Comparison of ENCODE assay signal across 27 cellular contexts in genomic region chr13:102536196-102536595, GRCh38.
"Had no signal": no experiment of that assay in that cellular context is flagged by ENCODE, and none has a peak within 500 bp of the region (broad histone marks: within the 10 kb centered on the region; RNA-seq: fewer than 3 reads in every experiment).

No MANE protein-coding gene starts in this region.

- H3K4me3 ChIP-seq: stomach, suprapubic skin, testis, thoracic aorta, thyroid gland, tibial artery, tibial nerve, transverse colon, upper lobe of left lung, upper lobe of right lung, uterus, vagina had no signal

- H3K9me3 ChIP-seq: stomach, suprapubic skin, testis, thoracic aorta, thyroid gland, tibial artery, tibial nerve, transverse colon, upper lobe of left lung, upper lobe of right lung, uterus, vagina had no signal

- H3K27me3 ChIP-seq: stomach, suprapubic skin, testis, thyroid gland, tibial artery, tibial nerve, transverse colon, upper lobe of left lung, upper lobe of right lung, uterus, vagina had no signal

- H3K27ac ChIP-seq: stomach, suprapubic skin, testis, thoracic aorta, thyroid gland, tibial artery, tibial nerve, transverse colon, upper lobe of left lung, upper lobe of right lung, uterus, vagina had no signal

- H3K36me3 Mint-ChIP-seq: stimulated activated effector memory CD8-positive, alpha-beta T cell treated with anti-CD3 and anti-CD28 coated beads, Interleukin-12 subunit alpha, Interleukin-12 subunit beta, amount 100 ng/mL, for 72 hours; stimulated activated memory B cell treated with anti-CD40 and anti-IgM and Interleukin-4, amounts not matched to agents 10 μg/mL and 1 μg/mL and 100 μg/mL, for 72 hours; stimulated activated naive B cell treated with anti-CD40 and anti-IgM and Interleukin-4, amounts not matched to agents 10 μg/mL and 1 μg/mL and 100 μg/mL, for 72 hours; type B pancreatic cell had no signal

- ATAC-seq: stimulated activated memory B cell treated with anti-CD40 and anti-IgM and Interleukin-4, amounts not matched to agents 10 μg/mL and 1 μg/mL and 100 μg/mL, for 72 hours; stimulated activated naive B cell treated with anti-CD40 and anti-IgM and Interleukin-4, amounts not matched to agents 10 μg/mL and 1 μg/mL and 100 μg/mL, for 72 hours; stimulated activated naive CD8-positive, alpha-beta T cell treated with anti-CD3 and anti-CD28 coated beads, Interleukin-15, amount 100 ng/mL, for 72 hours; stimulated activated naive CD8-positive, alpha-beta T cell treated with anti-CD3 and anti-CD28 coated beads, Interleukin-15, Interleukin-2, amounts not matched to agents 100 U/mL and 50 U/mL, for 24 hours; upper lobe of right lung had no signal

- H3K4me3 Mint-ChIP-seq: stimulated activated effector memory CD8-positive, alpha-beta T cell treated with anti-CD3 and anti-CD28 coated beads, Interleukin-12 subunit alpha, Interleukin-12 subunit beta, amount 100 ng/mL, for 72 hours; stimulated activated memory B cell treated with anti-CD40 and anti-IgM and Interleukin-4, amounts not matched to agents 10 μg/mL and 1 μg/mL and 100 μg/mL, for 72 hours; stimulated activated naive B cell treated with anti-CD40 and anti-IgM and Interleukin-4, amounts not matched to agents 10 μg/mL and 1 μg/mL and 100 μg/mL, for 72 hours; stimulated activated naive CD8-positive, alpha-beta T cell treated with anti-CD3 and anti-CD28 coated beads, Interleukin-15, amount 100 ng/mL, for 72 hours; stimulated activated naive CD8-positive, alpha-beta T cell treated with anti-CD3 and anti-CD28 coated beads, Interleukin-15, Interleukin-2, amounts not matched to agents 100 ng/mL and 50 ng/mL, for 24 hours; type B pancreatic cell had no signal

- H3K27ac Mint-ChIP-seq: stimulated activated effector memory CD8-positive, alpha-beta T cell treated with anti-CD3 and anti-CD28 coated beads, Interleukin-12 subunit alpha, Interleukin-12 subunit beta, amount 100 ng/mL, for 72 hours; stimulated activated memory B cell treated with anti-CD40 and anti-IgM and Interleukin-4, amounts not matched to agents 10 μg/mL and 1 μg/mL and 100 μg/mL, for 72 hours; stimulated activated naive B cell treated with anti-CD40 and anti-IgM and Interleukin-4, amounts not matched to agents 10 μg/mL and 1 μg/mL and 100 μg/mL, for 72 hours; stimulated activated naive CD8-positive, alpha-beta T cell treated with anti-CD3 and anti-CD28 coated beads, Interleukin-15, Interleukin-2, amounts not matched to agents 100 ng/mL and 50 ng/mL, for 24 hours; type B pancreatic cell had no signal

- FAIRE-seq: urothelium cell line had no signal

- H3K36me3 ChIP-seq: stomach, suprapubic skin, thoracic aorta, thyroid gland, tibial artery, tibial nerve, transverse colon, upper lobe of left lung, upper lobe of right lung, uterus, vagina had no signal

- H3K4me1 ChIP-seq: stomach, suprapubic skin, testis, thyroid gland, tibial artery, tibial nerve, transverse colon, upper lobe of left lung, upper lobe of right lung, uterus, vagina had no signal

- H3K9me3 Mint-ChIP-seq: stimulated activated naive CD8-positive, alpha-beta T cell treated with anti-CD3 and anti-CD28 coated beads, Interleukin-15, amount 100 ng/mL, for 72 hours; stimulated activated naive CD8-positive, alpha-beta T cell treated with anti-CD3 and anti-CD28 coated beads, Interleukin-15, Interleukin-2, amounts not matched to agents 100 ng/mL and 50 ng/mL, for 24 hours; type B pancreatic cell had no signal

- H3K4me1 Mint-ChIP-seq: stimulated activated effector memory CD8-positive, alpha-beta T cell treated with anti-CD3 and anti-CD28 coated beads, Interleukin-12 subunit alpha, Interleukin-12 subunit beta, amount 100 ng/mL, for 72 hours; stimulated activated memory B cell treated with anti-CD40 and anti-IgM and Interleukin-4, amounts not matched to agents 10 μg/mL and 1 μg/mL and 100 μg/mL, for 72 hours; stimulated activated naive B cell treated with anti-CD40 and anti-IgM and Interleukin-4, amounts not matched to agents 10 μg/mL and 1 μg/mL and 100 μg/mL, for 72 hours; stimulated activated naive CD8-positive, alpha-beta T cell treated with anti-CD3 and anti-CD28 coated beads, Interleukin-15, amount 100 ng/mL, for 72 hours had no signal

- DNase-seq: stimulated activated CD4-positive, alpha-beta T cell treated with anti-CD3 and anti-CD28 coated beads, Interleukin-2, amount 100 ng/mL, for 48 hours; stimulated activated CD4-positive, alpha-beta T cell treated with anti-CD3 and anti-CD28 coated beads, Interleukin-4, amount 100 ng/mL, for 1 hour; stimulated activated CD4-positive, alpha-beta T cell treated with anti-CD3 and anti-CD28 coated beads, Interleukin-4, amount 100 ng/mL, for 24 hours; stimulated activated CD4-positive, alpha-beta T cell treated with anti-CD3 and anti-CD28 coated beads, Interleukin-4, amount 100 ng/mL, for 4 hours; stimulated activated CD8-positive, alpha-beta memory T cell treated with anti-CD3 and anti-CD28 coated beads, Interleukin-4, amount 100 ng/mL, for 48 hours; stimulated activated naive B cell treated with anti-CD40 and anti-IgM and Interleukin-4, amounts not matched to agents 10 μg/mL and 1 μg/mL and 100 μg/mL, for 72 hours; stimulated activated naive CD4-positive, alpha-beta T cell; stimulated activated naive CD4-positive, alpha-beta T cell treated with Interleukin-2 at 50 U/mL for 16 hours; stimulated activated naive CD8-positive, alpha-beta T cell treated with anti-CD3 and anti-CD28 coated beads, Interleukin-15, amount 100 ng/mL, for 72 hours; stimulated activated naive CD8-positive, alpha-beta T cell treated with anti-CD3 and anti-CD28 coated beads, Interleukin-15, Interleukin-2, amounts not matched to agents 100 U/mL and 50 U/mL, for 24 hours; stomach; testis; thyroid gland; tibial artery; transverse colon; upper lobe of left lung; upper lobe of right lung had no signal
